Comparison of ENCODE assay signal across 11 cellular contexts in genomic region chr1:234759888-234760287, GRCh38.
"Had no signal": no experiment of that assay in that cellular context is flagged by ENCODE, and none has a peak within 500 bp of the region (broad histone marks: within the 10 kb centered on the region; RNA-seq: fewer than 3 reads in every experiment).

No MANE protein-coding gene starts in this region.

- H3K27ac ChIP-seq: heart right ventricle, pancreas, tibial artery had no signal

- ATAC-seq: activated CD4-positive, CD25-positive, alpha-beta regulatory T cell treated with anti-CD3 and anti-CD28 coated beads, Interleukin-2, amount 50 U/mL, for 24 hours; activated T-cell treated with anti-CD3 and anti-CD28 coated beads, Interleukin-2, amount 50 U/mL, for 4 hours; pancreas; stimulated activated memory B cell treated with anti-CD40 and anti-IgM and Interleukin-4, amounts not matched to agents 10 μg/mL and 1 μg/mL and 100 μg/mL, for 72 hours had no signal

- DNase-seq: activated CD4-positive, alpha-beta T cell treated with anti-CD3 and anti-CD28 coated beads, Interleukin-2, amount 50 U/mL, for 48 hours; activated gamma-delta T cell treated with Interleukin-2 at 50 U/mL for 16 hours; activated naive CD8-positive, alpha-beta T cell treated with anti-CD3 and anti-CD28 coated beads, Interleukin-2, amount 10 ng/mL, durations not matched to agents 7 days and 5 days; activated T-cell treated with anti-CD3 and anti-CD28 coated beads, Interleukin-2, amount 50 U/mL, for 4 hours; anterior cingulate cortex; heart right ventricle; pancreas; small intestine; tibial artery had no signal

- H3K9me3 ChIP-seq: heart right ventricle, pancreas, tibial artery had no signal

- H3K27me3 Mint-ChIP-seq: activated naive CD8-positive, alpha-beta T cell treated with anti-CD3 and anti-CD28 coated beads, Interleukin-2, amount 10 ng/mL, durations not matched to agents 7 days and 5 days; stimulated activated memory B cell treated with anti-CD40 and anti-IgM and Interleukin-4, amounts not matched to agents 10 μg/mL and 1 μg/mL and 100 μg/mL, for 72 hours had no signal

- H3K9me3 Mint-ChIP-seq: activated T-cell treated with anti-CD3 and anti-CD28 coated beads, Interleukin-2, amount 50 U/mL, for 4 hours; stimulated activated memory B cell treated with anti-CD40 and anti-IgM and Interleukin-4, amounts not matched to agents 10 μg/mL and 1 μg/mL and 100 μg/mL, for 72 hours had no signal

- H3K36me3 Mint-ChIP-seq: stimulated activated memory B cell treated with anti-CD40 and anti-IgM and Interleukin-4, amounts not matched to agents 10 μg/mL and 1 μg/mL and 100 μg/mL, for 72 hours had no signal

- H3K4me3 Mint-ChIP-seq: stimulated activated memory B cell treated with anti-CD40 and anti-IgM and Interleukin-4, amounts not matched to agents 10 μg/mL and 1 μg/mL and 100 μg/mL, for 72 hours had no signal

- H3K36me3 ChIP-seq: heart right ventricle, pancreas, tibial artery had no signal

- H3K4me3 ChIP-seq: heart right ventricle, pancreas, tibial artery had no signal

- H3K27me3 ChIP-seq: heart right ventricle, pancreas, tibial artery had no signal
